1 cellular context compared by ENCODE assay signal in genomic region chr4:148053298-148054003, GRCh38.
TF ChIP-seq lines count a peak whose summit lies in the region.

No MANE protein-coding gene starts in this region.

TF ChIP-seq in IMR-90, 13 proteins besides CTCF, POLR2A, EP300 and RAD21 (continued from another document):
- TF ChIP-seq ELK1 (IDR thresholded peaks at IDR 0.05; ENCODE audit: borderline replicate concordance, low read depth, low read length) (no peak), CHD1 (IDR thresholded peaks at IDR 0.05; ENCODE audit: low read depth, low read length) (no peak), RCOR1 (IDR thresholded peaks at IDR 0.05; ENCODE audit: insufficient replicate concordance, low read length) (no peak), NFE2L2 (IDR thresholded peaks at IDR 0.05; ENCODE audit: low read depth, low read length) (no peak), BHLHE40 (IDR thresholded peaks at IDR 0.05; ENCODE audit: low read depth, low read length) (no peak), RFX5 (IDR thresholded peaks at IDR 0.05; ENCODE audit: low read depth, low read length) (no peak), MXI1 (IDR thresholded peaks at IDR 0.05; ENCODE audit: borderline replicate concordance, low read depth, low read length) (no peak), SMC3 (IDR thresholded peaks at IDR 0.05; ENCODE audit: low read depth, low read length) (no peak), USF2 (IDR thresholded peaks at IDR 0.05; ENCODE audit: low read depth, low read length) (no peak), MAZ (IDR thresholded peaks at IDR 0.05; ENCODE audit: borderline replicate concordance, low read depth, low read length) (no peak), CEBPB (IDR thresholded peaks at IDR 0.05; ENCODE audit: low read depth, low read length) (no peak), FOS (IDR thresholded peaks at IDR 0.05; ENCODE audit: low read depth, low read length) (no peak)
TF ChIP-seq in IMR-90: peak in this region for 0.
